ENCODE assay signal across 19 cellular contexts in genomic region chr16:81166417-81167300, GRCh38.
DNase-seq lines count a peak whose midpoint lies in the region; ATAC-seq, FAIRE-seq and TF ChIP-seq lines count a peak whose summit lies in the region.
"Had no signal": no experiment of that assay in that cellular context is flagged by ENCODE, and none has a peak within 500 bp of the region (broad histone marks: within the 10 kb centered on the region; RNA-seq: fewer than 3 reads in every experiment).

No MANE protein-coding gene starts in this region.

- H3K36me3 Mint-ChIP-seq in WTC11 (no peaks in the 10 kb centered on the region), glutamatergic neuron (ENCODE audit: unreplicated experiment) (no peaks in the 10 kb centered on the region), neural progenitor cell (no peaks in the 10 kb centered on the region)
- H3K36me3 Mint-ChIP-seq in activated T-cell treated with anti-CD3 and anti-CD28 coated beads, Interleukin-2, amount 50 U/mL, for 24 hours (ENCODE audit: low read depth), result no peaks in the 10 kb centered on the region

- H3K27me3 Mint-ChIP-seq in WTC11 (ENCODE audit: low read depth) (no peaks in the 10 kb centered on the region), glutamatergic neuron (ENCODE audit: unreplicated experiment) (peaks cover 10% of the 10 kb centered on the region), neural progenitor cell (ENCODE audit: insufficient read depth, low read depth) (peaks cover 6% of the 10 kb centered on the region)
- peaks cover 11% of the 10 kb centered on the region for H3K27me3 Mint-ChIP-seq in activated T-cell treated with anti-CD3 and anti-CD28 coated beads, Interleukin-2, amount 50 U/mL, for 24 hours

- no peak overlapping the region for H3K27ac ChIP-seq in neural progenitor cell
- H3K27ac ChIP-seq: HL-60 had no signal

- peak overlapping the region; percentile 5; the same call in 1 of the 2 replicates for H3K27ac Mint-ChIP-seq in WTC11
- H3K27ac Mint-ChIP-seq in glutamatergic neuron (ENCODE audit: unreplicated experiment), result peak overlapping the region; percentile 60
- no peak overlapping the region for H3K27ac Mint-ChIP-seq in activated T-cell treated with anti-CD3 and anti-CD28 coated beads, Interleukin-2, amount 50 U/mL, for 24 hours
- no peak overlapping the region for H3K27ac Mint-ChIP-seq in neural progenitor cell
- H3K27ac Mint-ChIP-seq: B cell; CD4-positive, alpha-beta T cell; IgD-negative memory B cell had no signal

- H3F3A ChIP-seq in neural progenitor cell (ENCODE audit: low read depth), result no peaks in the 10 kb centered on the region

- no peaks in the 10 kb centered on the region for H3K27me3 ChIP-seq in neural progenitor cell

- POLR2A ChIA-PET in WTC11 (lab: Charles Lee), result no interaction called here

- CTCF ChIA-PET in WTC11 (lab: Charles Lee), result no interaction called here

- H3K4me2 ChIP-seq in neural progenitor cell, result no peak overlapping the region

- H3K9ac ChIP-seq in neural progenitor cell, result no peak overlapping the region

- no peaks in the 10 kb centered on the region for H3K9me3 ChIP-seq in neural progenitor cell (ENCODE audit: low read depth)
- H3K9me3 ChIP-seq: HAP-1 had no signal

- no peaks in the 10 kb centered on the region for H3K4me1 ChIP-seq in neural progenitor cell
- H3K4me1 ChIP-seq: HAP-1 had no signal

- H4K20me1 ChIP-seq in neural progenitor cell (ENCODE audit: low read depth), result no peaks in the 10 kb centered on the region

- H2AFZ ChIP-seq in neural progenitor cell (replicated peaks), result no peak overlapping the region

- FAIRE-seq in GM12891 (lab: Jason Lieb, UNC) (peak; percentile 60), urothelium cell line (lab: Jason Lieb, UNC) (peak; percentile 88)
- FAIRE-seq: GM12892, GM19239 had no signal

- DNase-seq in GM12891 (ENCODE audit: insufficient read length, low spot score) (no peak), WTC11 (ENCODE audit: low spot score) (no peak), glutamatergic neuron (no peak), urothelium cell line (ENCODE audit: low spot score) (no peak), AML-193 (lab: John Stamatoyannopoulos, UW) (no peak), neural progenitor cell (ENCODE audit: low spot score) (no peak)
- no peak for DNase-seq in activated T-cell treated with anti-CD3 and anti-CD28 coated beads, Interleukin-2, amount 50 U/mL, for 24 hours
- DNase-seq: ACHN; C1 segment of cervical spinal cord; Calu3; CD4-positive, alpha-beta T cell; DMS 273 treated with DMSO at 0.1 percent for 48 hours; GOT3 had no signal

- no peak overlapping the region for H3K4me3 ChIP-seq in neural progenitor cell
- H3K4me3 ChIP-seq: HAP-1 had no signal

- H3K4me1 Mint-ChIP-seq in WTC11 (no peaks in the 10 kb centered on the region), glutamatergic neuron (ENCODE audit: low read depth, unreplicated experiment) (peaks cover 11% of the 10 kb centered on the region), neural progenitor cell (no peaks in the 10 kb centered on the region)
- H3K4me1 Mint-ChIP-seq in activated T-cell treated with anti-CD3 and anti-CD28 coated beads, Interleukin-2, amount 50 U/mL, for 24 hours (ENCODE audit: low read depth), result no peaks in the 10 kb centered on the region
- H3K4me1 Mint-ChIP-seq: B cell had no signal

- TF ChIP-seq CTCF in WTC11 (IDR thresholded peaks at IDR 0.05), result no peak
- TF ChIP-seq CTCF in glutamatergic neuron (IDR thresholded peaks at IDR 0.05; ENCODE audit: partially characterized antibody, unreplicated experiment), result no peak
- no peak for TF ChIP-seq CTCF in neural progenitor cell (IDR thresholded peaks at IDR 0.05)

- TF ChIP-seq POLR2A in GM12891 (IDR thresholded peaks at IDR 0.05; ENCODE audit: low read depth, low read length), result no peak

- ATAC-seq in WTC11, result no peak

- no peaks in the 10 kb centered on the region for H3K79me2 ChIP-seq in neural progenitor cell (ENCODE audit: low read depth)

- H3K4me3 Mint-ChIP-seq in WTC11, result no peak overlapping the region
- peak overlapping the region; percentile 4 for H3K4me3 Mint-ChIP-seq in glutamatergic neuron (ENCODE audit: unreplicated experiment)
- no peak overlapping the region for H3K4me3 Mint-ChIP-seq in activated T-cell treated with anti-CD3 and anti-CD28 coated beads, Interleukin-2, amount 50 U/mL, for 24 hours
- no peak overlapping the region for H3K4me3 Mint-ChIP-seq in neural progenitor cell
- H3K4me3 Mint-ChIP-seq: B cell; CD4-positive, alpha-beta T cell; IgD-negative memory B cell had no signal

- H3K36me3 ChIP-seq in neural progenitor cell, result no peaks in the 10 kb centered on the region
- H3K36me3 ChIP-seq: HAP-1 had no signal

- H3K9me3 Mint-ChIP-seq in WTC11 (no peaks in the 10 kb centered on the region), glutamatergic neuron (ENCODE audit: unreplicated experiment) (peaks cover 13% of the 10 kb centered on the region), neural progenitor cell (no peaks in the 10 kb centered on the region)
- no peaks in the 10 kb centered on the region for H3K9me3 Mint-ChIP-seq in activated T-cell treated with anti-CD3 and anti-CD28 coated beads, Interleukin-2, amount 50 U/mL, for 24 hours
- H3K9me3 Mint-ChIP-seq: CD4-positive, alpha-beta T cell had no signal

TF ChIP-seq in GM12891, 5 proteins besides CTCF, POLR2A, EP300 and RAD21:
- TF ChIP-seq TAF1 (IDR thresholded peaks at IDR 0.05; ENCODE audit: low read depth, low read length) (no peak), PAX5 (IDR thresholded peaks at IDR 0.05; ENCODE audit: insufficient read depth, low read length, severe bottlenecking) (no peak), POLR2AphosphoS5 (IDR thresholded peaks at IDR 0.05; ENCODE audit: low read depth, low read length) (no peak), POU2F2 (IDR thresholded peaks at IDR 0.05; ENCODE audit: low read depth, low read length) (no peak), SPI1 (IDR thresholded peaks at IDR 0.05; ENCODE audit: low read depth, low read length) (no peak)

TF ChIP-seq in WTC11, 78 proteins besides CTCF, POLR2A, EP300 and RAD21:
- TF ChIP-seq ZBTB43 (CRISPR knock-in tag; IDR thresholded peaks at IDR 0.05) (no peak), FOXP1 (CRISPR knock-in tag; IDR thresholded peaks at IDR 0.05; ENCODE audit: borderline replicate concordance) (no peak), IRF1 (CRISPR knock-in tag; IDR thresholded peaks at IDR 0.05) (no peak), MAX (CRISPR knock-in tag; IDR thresholded peaks at IDR 0.05) (no peak), TEAD4 (CRISPR knock-in tag; IDR thresholded peaks at IDR 0.05) (no peak), CDX4 (CRISPR knock-in tag; IDR thresholded peaks at IDR 0.05; ENCODE audit: borderline replicate concordance) (no peak), ZNF396 (CRISPR knock-in tag; IDR thresholded peaks at IDR 0.05; ENCODE audit: borderline replicate concordance) (no peak), STAT6 (CRISPR knock-in tag; conservative IDR thresholded peaks at IDR 0.05; ENCODE audit: low read depth) (no peak), ELF4 (CRISPR knock-in tag; IDR thresholded peaks at IDR 0.05; ENCODE audit: low read depth) (no peak)

Comparison
In these comparisons a context has a peak if more than half of its experiments do, and no peak if none do; other contexts are left out.
1. H3K27ac Mint-ChIP-seq: peak in WTC11 (single experiment) and glutamatergic neuron (single experiment); none in activated T-cell treated with anti-CD3 and anti-CD28 coated beads, Interleukin-2, amount 50 U/mL, for 24 hours (single experiment) and neural progenitor cell (single experiment).